Comparison of ENCODE assay signal across 8 cellular contexts in the genomic region with DNA sequence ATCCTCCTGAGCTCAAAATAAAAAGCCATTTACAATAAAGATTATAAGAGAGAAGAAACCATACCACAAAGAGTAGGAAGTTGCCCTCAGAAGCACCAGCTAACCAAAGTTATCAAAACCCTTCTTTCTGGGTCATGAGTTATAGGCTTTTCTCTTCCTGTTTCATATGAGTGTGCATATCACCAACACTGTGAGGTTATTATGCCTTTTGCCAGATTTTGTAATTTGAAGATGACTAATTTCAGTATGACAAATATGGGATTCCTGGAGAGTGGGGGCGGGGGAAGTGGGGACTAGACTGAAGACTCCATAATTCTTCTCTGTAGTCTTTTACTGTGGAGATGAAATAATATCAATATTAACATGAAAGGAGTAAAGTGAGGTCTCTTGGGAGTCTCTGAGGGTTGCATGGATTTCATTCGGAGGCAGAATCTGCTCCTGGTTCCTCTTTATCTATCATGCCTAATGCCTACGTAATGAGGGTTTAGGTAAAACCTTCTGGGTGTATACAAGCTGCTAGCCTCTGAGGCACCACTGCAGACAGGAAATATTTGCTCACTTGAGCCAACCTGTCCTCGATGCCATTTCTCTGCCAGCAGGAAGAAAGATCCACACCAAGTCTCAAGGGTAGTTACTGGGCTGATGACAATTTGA. TPM values are rescaled to one million over a fixed set of nuclear protein-coding genes. Genes with fewer than 3 reads are reported as not detected.
DNase-seq lines count a peak whose midpoint lies in the region; ATAC-seq and TF ChIP-seq lines count a peak whose summit lies in the region.

No MANE protein-coding gene starts in this region.

- H3K4me1 ChIP-seq in Panc1 (ENCODE audit: control insufficient read depth, insufficient read depth, low read length), result peaks cover 21% of the 10 kb centered on the region
- H3K4me1 ChIP-seq in cardiac muscle cell (ENCODE audit: low read depth), result peaks cover 17% of the 10 kb centered on the region

- DNase-seq in GM10266 (ENCODE audit: extremely low spot score) (peak; percentile 16), Panc1 (ENCODE audit: low read depth, low spot score) (peak; percentile 22), cardiac muscle cell (ENCODE audit: low read depth in 1 of 2, low spot score in 1 of 2) (peak; percentile 73 to 88), NCI-H1417 treated with DMSO at 0.1 percent for 48 hours (lab: John Stamatoyannopoulos, UW) (no peak)
- peak; percentile 87 for DNase-seq in activated effector memory CD4-positive, alpha-beta T cell treated with anti-CD3 and anti-CD28 coated beads, Interleukin-2, amount 50 U/mL, for 16 hours
- DNase-seq in stimulated activated CD4-positive, alpha-beta T cell treated with anti-CD3 and anti-CD28 coated beads, Interleukin-2, amount 100 ng/mL, for 48 hours, result peak; percentile 58 to 63

- H3K27me3 ChIP-seq in Panc1 (ENCODE audit: control insufficient read depth, insufficient read depth, low read length), result no peaks in the 10 kb centered on the region
- H3K27me3 ChIP-seq in cardiac muscle cell, result no peaks in the 10 kb centered on the region

- intact Hi-C loops in Panc1 (cut with micrococcal nuclease; ENCODE audit: unreplicated experiment), result loop anchor here (10.0 kb wide), 1 partner anchor 101 kb away; no protein-coding TSS in a partner anchor

- H3K9me3 ChIP-seq in Panc1 (ENCODE audit: control insufficient read depth, insufficient read depth, low read depth, low read length), result no peaks in the 10 kb centered on the region
- H3K9me3 ChIP-seq in cardiac muscle cell (ENCODE audit: low read depth), result no peaks in the 10 kb centered on the region

- no peak overlapping the region for H3K4me3 ChIP-seq in Panc1 (ENCODE audit: low read depth in 2 of 2, low read length in 2 of 2)
- H3K4me3 ChIP-seq in cardiac muscle cell, result no peak overlapping the region

- H3K36me3 ChIP-seq in Panc1 (ENCODE audit: control insufficient read depth, insufficient read depth, low read length) (no peaks in the 10 kb centered on the region; the same call in 1 of the 2 replicates), cardiac muscle cell (no peaks in the 10 kb centered on the region)

- in situ Hi-C loops in Panc1 (cut with HindIII; ENCODE audit: low pct_unique_long_range_greater_than_20kb, low sequenced_read_pairs), result no loop called here

- TF ChIP-seq CTCF in GM10266 (IDR thresholded peaks at IDR 0.05; ENCODE audit: control insufficient read depth, insufficient read depth, low read depth, missing control alignments), result no peak
- TF ChIP-seq CTCF in Panc1 (IDR thresholded peaks at IDR 0.05), result no peak
- no peak for TF ChIP-seq CTCF in cardiac muscle cell (IDR thresholded peaks at IDR 0.05; ENCODE audit: low read depth, low read length)

- no TSS peak for BruUV-seq in Panc1 (replicated peaks; lab: Mats Ljungman, UMichigan)

- H3K27ac ChIP-seq in Panc1 (ENCODE audit: low read length) (peak overlapping the region; percentile 2), cardiac muscle cell (no peak overlapping the region)

- ATAC-seq in HG02870 (IDR thresholded peaks at IDR 0.05; ENCODE audit: unreplicated experiment) (peak; percentile 14), Panc1 (no peak), GM19035 (IDR thresholded peaks at IDR 0.05; ENCODE audit: unreplicated experiment) (no peak)

- POLR2A ChIA-PET in Panc1 (lab: Charles Lee), result interaction anchor here (0.7 kb wide), 1 partner anchor 10 kb away, joined by 5 read pairs; no protein-coding TSS in a partner anchor

- CTCF ChIA-PET in Panc1 (lab: Charles Lee), result no interaction called here

RNA-seq across cellular contexts. Expression of a gene that starts 2.1 kb away (rescaled TPM):
- total RNA-seq in Panc1 (2021; ENCODE audit: unreplicated experiment), result 3.0 TPM
- polyA plus RNA-seq in Panc1 (2012; ENCODE audit: insufficient read length), result 1.7 TPM
- 3.5 and 4.1 TPM in 2 replicates for total RNA-seq in cardiac muscle cell
- polyA plus RNA-seq in cardiac muscle cell, result 3.0 TPM in 2 replicates

RNA-seq across cellular contexts. Expression of a gene that starts 5.3 kb away (rescaled TPM):
- total RNA-seq in Panc1 (2021; ENCODE audit: unreplicated experiment) (80.4 TPM), cardiac muscle cell (17.3 and 22.6 TPM in 2 replicates)
- polyA plus RNA-seq in Panc1 (2012; ENCODE audit: insufficient read length), result 31.9 TPM
- polyA plus RNA-seq in cardiac muscle cell, result 12.3 and 19.6 TPM in 2 replicates

RNA-seq across cellular contexts. Expression of a gene that starts 48.9 kb away (rescaled TPM):
- total RNA-seq in Panc1 (2021; ENCODE audit: unreplicated experiment) (3.0 TPM), cardiac muscle cell (0.33 and 0.63 TPM in 2 replicates)
- polyA plus RNA-seq in Panc1 (2012; ENCODE audit: insufficient read length), result 0.97 TPM
- 0.23 TPM in 1 of 2 replicates, not detected in the other for polyA plus RNA-seq in cardiac muscle cell
